Comparison of ENCODE assay signal across 12 cellular contexts in the genomic region with DNA sequence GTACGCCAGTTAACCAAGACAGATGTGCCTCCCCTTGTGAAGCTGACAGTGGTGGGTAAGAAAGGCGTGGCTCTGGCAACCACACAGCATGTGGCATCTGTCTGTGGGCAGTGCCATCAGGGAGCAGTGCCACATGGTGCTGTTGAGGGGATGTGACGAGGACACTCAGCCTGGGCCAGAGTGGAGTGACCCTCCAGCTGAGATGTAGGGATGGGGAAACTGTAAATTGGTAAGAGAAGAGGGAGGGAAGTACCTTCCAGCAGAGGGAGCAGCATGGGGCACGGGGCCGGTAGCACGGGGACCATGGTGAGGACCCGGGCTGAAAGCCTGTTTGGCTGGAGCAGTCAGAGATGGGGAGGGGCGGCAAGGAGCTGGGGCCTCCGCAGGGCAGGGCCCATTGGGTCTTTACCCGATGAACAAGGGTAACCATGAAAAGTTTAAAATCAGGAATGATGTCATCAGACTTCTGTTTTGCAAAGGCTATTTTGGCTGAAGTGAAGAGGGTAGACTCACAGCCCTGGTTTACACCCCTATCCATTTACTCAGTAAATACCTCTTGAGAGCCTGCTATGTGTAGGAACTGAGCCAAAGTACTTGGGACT. TPM values are rescaled to one million over a fixed set of nuclear protein-coding genes. Genes with fewer than 3 reads are reported as not detected.
DNase-seq lines count a peak whose midpoint lies in the region; ATAC-seq and TF ChIP-seq lines count a peak whose summit lies in the region.
"Had no signal": no experiment of that assay in that cellular context is flagged by ENCODE, and none has a peak within 500 bp of the region (broad histone marks: within the 10 kb centered on the region; RNA-seq: fewer than 3 reads in every experiment).

No MANE protein-coding gene starts in this region.

- H4K20me1 ChIP-seq in smooth muscle cell (ENCODE audit: low read depth) = no peaks in the 10 kb centered on the region

- no peak overlapping the region for H3K27ac ChIP-seq in smooth muscle cell (ENCODE audit: low read depth)

- H3K4me3 Mint-ChIP-seq in activated naive CD4-positive, alpha-beta T cell treated with anti-CD3 and anti-CD28 coated beads, Interleukin-2, amount 50 U/mL, for 24 hours = no peak overlapping the region
- H3K4me3 Mint-ChIP-seq in chondrocyte (ENCODE audit: unreplicated experiment) = no peak overlapping the region

- no peak overlapping the region for H3K4me3 ChIP-seq in smooth muscle cell

- H3K36me3 ChIP-seq in smooth muscle cell (ENCODE audit: low read depth) = no peaks in the 10 kb centered on the region

- H3F3A ChIP-seq in smooth muscle cell (ENCODE audit: low read depth) = no peaks in the 10 kb centered on the region

- no peak for ATAC-seq in activated naive CD4-positive, alpha-beta T cell treated with anti-CD3 and anti-CD28 coated beads, Interleukin-2, amount 50 U/mL, for 72 hours
- no peak for ATAC-seq in HG03457 (IDR thresholded peaks at IDR 0.05; ENCODE audit: unreplicated experiment)
- ATAC-seq: left ventricle myocardium superior had no signal

- no peaks in the 10 kb centered on the region for H3K27me3 Mint-ChIP-seq in activated naive CD4-positive, alpha-beta T cell treated with anti-CD3 and anti-CD28 coated beads, Interleukin-2, amount 50 U/mL, for 24 hours
- H3K27me3 Mint-ChIP-seq in chondrocyte (ENCODE audit: low read depth) = peaks cover 56% of the 10 kb centered on the region

- no peaks in the 10 kb centered on the region for H3K79me2 ChIP-seq in smooth muscle cell (ENCODE audit: low read depth)

- no peak overlapping the region for H3K9ac ChIP-seq in smooth muscle cell (ENCODE audit: low read depth)

- H2AFZ ChIP-seq in smooth muscle cell (ENCODE audit: low read depth) = no peak overlapping the region

- no peaks in the 10 kb centered on the region for H3K9me3 Mint-ChIP-seq in activated naive CD4-positive, alpha-beta T cell treated with anti-CD3 and anti-CD28 coated beads, Interleukin-2, amount 50 U/mL, for 24 hours
- no peaks in the 10 kb centered on the region for H3K9me3 Mint-ChIP-seq in activated naive CD4-positive, alpha-beta T cell treated with anti-CD3 and anti-CD28 coated beads, Interleukin-2, amount 50 U/mL, for 72 hours
- H3K9me3 Mint-ChIP-seq in chondrocyte (ENCODE audit: low read depth) = no peaks in the 10 kb centered on the region

- 61% methylated on average over 10 of the region's 10 CpGs for WGBS in smooth muscle cell (ENCODE audit: low lambda C conversion rate)

- TF ChIP-seq CTCF in chondrocyte (IDR thresholded peaks at IDR 0.05) (peak; percentile 36), smooth muscle cell (IDR thresholded peaks at IDR 0.05; ENCODE audit: borderline replicate concordance, insufficient read depth, poor library complexity, severe bottlenecking) (peak; percentile 4)

- no peak overlapping the region for H3K4me2 ChIP-seq in smooth muscle cell

- H3K9me3 ChIP-seq in smooth muscle cell (replicated peaks; ENCODE audit: low read depth) = no peaks in the 10 kb centered on the region

- H3K4me1 ChIP-seq in smooth muscle cell (ENCODE audit: low read depth) = no peaks in the 10 kb centered on the region

- H3K27me3 ChIP-seq in smooth muscle cell (ENCODE audit: low read depth) = peaks cover 13% of the 10 kb centered on the region

- peaks cover 31% of the 10 kb centered on the region for H3K4me1 Mint-ChIP-seq in activated naive CD4-positive, alpha-beta T cell treated with anti-CD3 and anti-CD28 coated beads, Interleukin-2, amount 50 U/mL, for 24 hours
- H3K4me1 Mint-ChIP-seq in chondrocyte (ENCODE audit: low read depth) = no peaks in the 10 kb centered on the region

- peak overlapping the region; percentile 88 for H3K27ac Mint-ChIP-seq in activated naive CD4-positive, alpha-beta T cell treated with anti-CD3 and anti-CD28 coated beads, Interleukin-2, amount 50 U/mL, for 24 hours
- peak overlapping the region in 1 of 2 donors; percentile 71 for H3K27ac Mint-ChIP-seq in activated naive CD4-positive, alpha-beta T cell treated with anti-CD3 and anti-CD28 coated beads, Interleukin-2, amount 50 U/mL, for 72 hours
- H3K27ac Mint-ChIP-seq in chondrocyte (ENCODE audit: unreplicated experiment) = no peak overlapping the region

- DNase-seq in activated naive CD4-positive, alpha-beta T cell treated with anti-CD3 and anti-CD28 coated beads, Interleukin-2, amount 50 U/mL, for 72 hours (ENCODE audit: low spot score in 2 of 2) = no peak
- DNase-seq in NCI-H2029 treated with DMSO at 0.1 percent for 48 hours (lab: John Stamatoyannopoulos, UW) (peak; percentile 87), chondrocyte (ENCODE audit: low spot score) (no peak), smooth muscle cell (lab: John Stamatoyannopoulos, UW; ENCODE audit: unreplicated experiment) (no peak), NCI-H1048 (lab: John Stamatoyannopoulos, UW) (no peak), NCI-H187 (lab: John Stamatoyannopoulos, UW) (no peak)
- DNase-seq: left ventricle myocardium superior, NCI-H1105, retina, SHP77 had no signal

- H3K36me3 Mint-ChIP-seq in activated naive CD4-positive, alpha-beta T cell treated with anti-CD3 and anti-CD28 coated beads, Interleukin-2, amount 50 U/mL, for 24 hours = no peaks in the 10 kb centered on the region
- no peaks in the 10 kb centered on the region for H3K36me3 Mint-ChIP-seq in activated naive CD4-positive, alpha-beta T cell treated with anti-CD3 and anti-CD28 coated beads, Interleukin-2, amount 50 U/mL, for 72 hours
- H3K36me3 Mint-ChIP-seq in chondrocyte (ENCODE audit: low read depth) = peaks cover 2% of the 10 kb centered on the region

RNA-seq across cellular contexts. Expression of a gene that starts 10.4 kb away (rescaled TPM):
- total RNA-seq in activated naive CD4-positive, alpha-beta T cell treated with anti-CD3 and anti-CD28 coated beads, Interleukin-2, amount 50 U/mL, for 72 hours = 10 to 100 TPM in 1 of 2 donors, 1 to 10 TPM in 1; 8.7 to 27.8 TPM
- total RNA-seq in chondrocyte = not detected in 3 replicates
- total RNA-seq in smooth muscle cell = not detected in 2 replicates
- polyA plus RNA-seq in smooth muscle cell = 0.69 TPM in 1 of 2 replicates, not detected in the other
- total RNA-seq: left ventricle myocardium superior had no signal

RNA-seq across cellular contexts. Expression of a gene that starts 47.5 kb away (rescaled TPM):
- 10 to 100 TPM; 20.0 to 35.7 TPM for total RNA-seq in activated naive CD4-positive, alpha-beta T cell treated with anti-CD3 and anti-CD28 coated beads, Interleukin-2, amount 50 U/mL, for 72 hours
- total RNA-seq in chondrocyte (26.7 to 33.0 TPM (median 28.9 TPM) in 3 replicates), smooth muscle cell (8.2 and 20.0 TPM in 2 replicates)
- polyA plus RNA-seq in smooth muscle cell = 31.8 and 36.9 TPM in 2 replicates

RNA-seq across cellular contexts. Expression of a gene that starts 50.6 kb away (rescaled TPM):
- 100 to 1,000 TPM; 170 to 253 TPM for total RNA-seq in activated naive CD4-positive, alpha-beta T cell treated with anti-CD3 and anti-CD28 coated beads, Interleukin-2, amount 50 U/mL, for 72 hours
- total RNA-seq in chondrocyte (0.37 TPM in 1 of 3 replicates, not detected in the others), smooth muscle cell (0.76 and 1.1 TPM in 2 replicates)
- 3.6 and 3.8 TPM in 2 replicates for polyA plus RNA-seq in smooth muscle cell

Comparison
In these comparisons a context has a peak if more than half of its experiments do, and no peak if none do; other contexts are left out.
1. RNA of a gene that starts 50.6 kb away (total RNA-seq): 170 to 253 TPM in activated naive CD4-positive, alpha-beta T cell treated with anti-CD3 and anti-CD28 coated beads, Interleukin-2, amount 50 U/mL, for 72 hours; 0.76 to 1.1 TPM in smooth muscle cell and 0.37 TPM in chondrocyte; every median in the first group is over 10 times any median in the second.